Comparison of ENCODE assay signal across 1 cellular context in the genomic region with DNA sequence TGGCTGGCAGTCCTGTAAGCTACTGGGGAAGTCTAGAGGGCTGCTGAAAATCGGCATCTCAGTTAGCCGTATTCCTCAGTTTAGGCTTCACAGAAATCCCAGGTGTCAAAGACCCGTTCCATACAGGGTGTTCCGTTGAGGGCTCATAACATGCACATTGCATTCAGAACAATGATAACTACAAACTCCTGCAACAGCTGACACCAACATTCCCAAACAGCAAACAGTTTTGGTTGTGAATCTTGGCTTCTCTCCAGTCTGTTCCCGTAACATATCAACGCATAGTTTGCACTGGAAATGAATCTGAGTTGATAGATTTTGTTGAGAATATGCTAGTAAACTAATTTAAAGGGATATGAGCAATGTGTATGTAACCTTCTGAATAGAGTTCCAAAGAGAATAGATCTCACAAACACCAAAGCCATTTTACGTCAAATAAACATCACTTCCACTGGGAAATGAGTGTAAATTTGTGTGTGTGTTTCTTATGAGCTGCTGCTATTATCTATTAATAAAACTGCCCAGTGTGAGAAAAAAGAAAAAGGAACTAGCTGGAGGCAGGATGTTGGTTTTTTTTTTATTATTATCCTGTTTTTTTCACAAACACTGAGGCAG.
TF ChIP-seq lines count a peak whose summit lies in the region.

No MANE protein-coding gene starts in this region.

TF ChIP-seq in H1, 55 proteins besides CTCF, POLR2A, EP300 and RAD21 (continued from another document):
- TF ChIP-seq SIN3A (conservative IDR thresholded peaks at IDR 0.05 in 1 of 2, IDR thresholded peaks at IDR 0.05 in 1 of 2; ENCODE audit: low read depth in 1 of 2, low read length in 2 of 2): no peak
- no peak for TF ChIP-seq SRF (IDR thresholded peaks at IDR 0.05; ENCODE audit: low read depth, low read length)
- TF ChIP-seq E2F6 (IDR thresholded peaks at IDR 0.05): no peak
- no peak for TF ChIP-seq NANOG (IDR thresholded peaks at IDR 0.05; ENCODE audit: insufficient read depth, low read depth, low read length, poor library complexity, severe bottlenecking)
